In genomic region chr17:77098884-77099545, GRCh38 we compare ENCODE assay signal across 9 cellular contexts. TPM values are rescaled to one million over a fixed set of nuclear protein-coding genes. Genes with fewer than 3 reads are reported as not detected.
A peak's percentile ranks its signal among the peaks of the same experiment; 100 is the strongest.
DNase-seq lines count a peak whose midpoint lies in the region; ATAC-seq, FAIRE-seq and TF ChIP-seq lines count a peak whose summit lies in the region.
"Had no signal": no experiment of that assay in that cellular context is flagged by ENCODE, and none has a peak within 500 bp of the region (broad histone marks: within the 10 kb centered on the region; RNA-seq: fewer than 3 reads in every experiment).

No MANE protein-coding gene starts in this region.

- DNase-seq in SIG-M5 treated with dmso at 0.1 percent for 504 hours (lab: John Stamatoyannopoulos, UW; ENCODE audit: unreplicated experiment) (peak; percentile 87), natural killer cell (no peak), Karpas-422 (no peak)
- DNase-seq: activated T-cell treated with anti-CD3 and anti-CD28 coated beads, Interleukin-2, amount 50 U/mL, for 4 hours had no signal

- no peak overlapping the region for H3K4me3 Mint-ChIP-seq in natural killer cell
- H3K4me3 Mint-ChIP-seq: activated T-cell treated with anti-CD3 and anti-CD28 coated beads, Interleukin-2, amount 50 U/mL, for 4 hours had no signal

- H3K9me2 ChIP-seq in Karpas-422 (replicated peaks; ENCODE audit: insufficient read depth, low read length) = no peaks in the 10 kb centered on the region

- H3K4me1 Mint-ChIP-seq in natural killer cell = peaks cover 0 to 5% of the 10 kb centered on the region in 2 donors

- H2AFZ ChIP-seq in Karpas-422 (ENCODE audit: low read length) = no peak overlapping the region

- intact Hi-C loops in natural killer cell (cut with micrococcal nuclease) = no loop called here

- peaks cover 43 to 66% (median 53%) of the 10 kb centered on the region in 10 experiments for H3K4me1 ChIP-seq in BLaER1 treated with 17β-estradiol and CSF1 and Interleukin-3, amounts not matched to agents 10 nM and 100 nM
- H3K4me1 ChIP-seq in Karpas-422 (ENCODE audit: low read length) = no peaks in the 10 kb centered on the region

- FAIRE-seq in endometrium (lab: Jason Lieb, UNC) = peak; percentile 71

- H3K4me3 ChIP-seq in BLaER1 treated with 17β-estradiol and CSF1 and Interleukin-3, amounts not matched to agents 10 nM and 100 nM = no peak overlapping the region
- no peak overlapping the region for H3K4me3 ChIP-seq in Karpas-422 (ENCODE audit: low read length)

- H3K27me3 Mint-ChIP-seq in natural killer cell (ENCODE audit: low read depth in 2 of 2) = no peaks in the 10 kb centered on the region

- peak overlapping the region; percentile 15 to 53 for H3K27ac Mint-ChIP-seq in natural killer cell

- no peaks in the 10 kb centered on the region for H3K9me3 Mint-ChIP-seq in natural killer cell
- H3K9me3 Mint-ChIP-seq: activated T-cell treated with anti-CD3 and anti-CD28 coated beads, Interleukin-2, amount 50 U/mL, for 4 hours had no signal

- H3K79me2 ChIP-seq in Karpas-422 (ENCODE audit: low read length) = no peaks in the 10 kb centered on the region

- no peak for TF ChIP-seq CTCF in natural killer cell (IDR thresholded peaks at IDR 0.05)

- peaks cover 19 to 60% (median 52%) of the 10 kb centered on the region in 11 experiments for H3K36me3 ChIP-seq in BLaER1 treated with 17β-estradiol and CSF1 and Interleukin-3, amounts not matched to agents 10 nM and 100 nM
- peaks cover 13% of the 10 kb centered on the region; the same call in 1 of the 2 replicates for H3K36me3 ChIP-seq in Karpas-422 (ENCODE audit: insufficient read depth, low read length)

- no peaks in the 10 kb centered on the region for H3K9me3 ChIP-seq in BLaER1 treated with 17β-estradiol and CSF1 and Interleukin-3, amounts not matched to agents 10 nM and 100 nM (replicated peaks in 1 of 11)
- H3K9me3 ChIP-seq in Karpas-422 (ENCODE audit: low read length) = no peaks in the 10 kb centered on the region

- peak overlapping the region in 9 of 11 experiments; percentile 5 to 90 (median 54); a peak in 15 of 22 replicates for H3K4me2 ChIP-seq in BLaER1 treated with 17β-estradiol and CSF1 and Interleukin-3, amounts not matched to agents 10 nM and 100 nM
- H3K4me2 ChIP-seq in Karpas-422 (ENCODE audit: low read depth, low read length, poor library complexity, severe bottlenecking) = no peak overlapping the region

- no peaks in the 10 kb centered on the region for H3K36me3 Mint-ChIP-seq in natural killer cell

- H4K20me1 ChIP-seq in BLaER1 treated with 17β-estradiol and CSF1 and Interleukin-3, amounts not matched to agents 10 nM and 100 nM = peaks cover 0 to 33% (median 17%) of the 10 kb centered on the region in 11 experiments; a peak in 12 of 22 replicates
- H4K20me1 ChIP-seq in Karpas-422 (ENCODE audit: insufficient read depth, low read depth, low read length) = no peaks in the 10 kb centered on the region

- ATAC-seq in natural killer cell (peak; percentile 54 to 57 (median 54)), GM21723 (IDR thresholded peaks at IDR 0.05; ENCODE audit: unreplicated experiment) (no peak), HG03280 (IDR thresholded peaks at IDR 0.05; ENCODE audit: unreplicated experiment) (no peak), GM21528 (IDR thresholded peaks at IDR 0.05; ENCODE audit: low FRiP score, unreplicated experiment) (no peak)

- H3K27ac ChIP-seq in BLaER1 treated with 17β-estradiol and CSF1 and Interleukin-3, amounts not matched to agents 10 nM and 100 nM = peak overlapping the region in 9 of 11 experiments; percentile 11 to 76 (median 33); a peak in 12 of 22 replicates
- no peak overlapping the region for H3K27ac ChIP-seq in Karpas-422 (ENCODE audit: low read length)

- H3K27me3 ChIP-seq in BLaER1 treated with 17β-estradiol and CSF1 and Interleukin-3, amounts not matched to agents 10 nM and 100 nM = no peaks in the 10 kb centered on the region
- H3K27me3 ChIP-seq in Karpas-422 (ENCODE audit: low read length) = no peaks in the 10 kb centered on the region

- peak overlapping the region in 5 of 11 experiments; percentile 12 to 27 (median 17); a peak in 4 of 22 replicates for H3K9ac ChIP-seq in BLaER1 treated with 17β-estradiol and CSF1 and Interleukin-3, amounts not matched to agents 10 nM and 100 nM
- no peak overlapping the region for H3K9ac ChIP-seq in Karpas-422 (ENCODE audit: low read length)

RNA-seq across cellular contexts. Expression of gene SEC14L1, which starts 41.8 kb away (rescaled TPM):
- total RNA-seq in natural killer cell = 100 to 1,000 TPM; 129 to 160 (median 129) TPM
- total RNA-seq in Karpas-422 (2014; rRNA removed; shearing (Covaris generic); ENCODE audit: low replicate concordance) = 22.6 and 32.0 TPM in 2 replicates

Comparison
In these comparisons a context has a peak if more than half of its experiments do, and no peak if none do; other contexts are left out.
1. ATAC-seq: peak in natural killer cell (3 of 3); none in GM21723 (single experiment), HG03280 (single experiment) and GM21528 (single experiment).